ENCODE assay signal across 8 cellular contexts in genomic region chr10:71888248-71888622, GRCh38. TPM values are rescaled to one million over a fixed set of nuclear protein-coding genes. Genes with fewer than 3 reads are reported as not detected.
DNase-seq lines count a peak whose midpoint lies in the region; ATAC-seq lines count a peak whose summit lies in the region.

No MANE protein-coding gene starts in this region.

- peaks cover 12% of the 10 kb centered on the region for H3K4me1 Mint-ChIP-seq in T-helper 2 cell treated with Interferon-gamma antibody and Interleukin-4, amounts not matched to agents 5 μg/mL and 100 μg/mL, for 36 hours (ENCODE audit: low read depth)
- H3K4me1 Mint-ChIP-seq in activated naive CD8-positive, alpha-beta T cell (ENCODE audit: low read depth) = peaks cover 15% of the 10 kb centered on the region
- H3K4me1 Mint-ChIP-seq in immature natural killer cell = peaks cover 8 to 10% of the 10 kb centered on the region in 2 donors

- no peak overlapping the region for H3K27ac Mint-ChIP-seq in T-helper 2 cell treated with Interferon-gamma antibody and Interleukin-4, amounts not matched to agents 5 μg/mL and 100 μg/mL, for 36 hours
- no peak overlapping the region for H3K27ac Mint-ChIP-seq in activated naive CD8-positive, alpha-beta T cell
- no peak overlapping the region for H3K27ac Mint-ChIP-seq in immature natural killer cell

- no peak for DNase-seq in T-helper 2 cell treated with Interferon-gamma antibody and Interleukin-4, amounts not matched to agents 5 μg/mL and 100 μg/mL, for 36 hours (ENCODE audit: low spot score)
- DNase-seq in T-helper 2 cell (no peak), immature natural killer cell (no peak), substantia nigra (lab: John Stamatoyannopoulos, UW) (no peak), NCI-H146 treated with DMSO at 0.1 percent for 48 hours (lab: John Stamatoyannopoulos, UW; ENCODE audit: unreplicated experiment) (no peak), GOT3 (lab: John Stamatoyannopoulos, UW) (no peak)

- peaks cover 30% of the 10 kb centered on the region for H3K27me3 Mint-ChIP-seq in T-helper 2 cell treated with Interferon-gamma antibody and Interleukin-4, amounts not matched to agents 5 μg/mL and 100 μg/mL, for 36 hours (ENCODE audit: low read depth)
- no peaks in the 10 kb centered on the region for H3K27me3 Mint-ChIP-seq in activated naive CD8-positive, alpha-beta T cell
- H3K27me3 Mint-ChIP-seq in immature natural killer cell (ENCODE audit: low read depth in 3 of 3) = peaks cover 6 to 8% (median 7%) of the 10 kb centered on the region in 3 donors

- H3K36me3 Mint-ChIP-seq in T-helper 2 cell treated with Interferon-gamma antibody and Interleukin-4, amounts not matched to agents 5 μg/mL and 100 μg/mL, for 36 hours (ENCODE audit: low read depth) = no peaks in the 10 kb centered on the region
- no peaks in the 10 kb centered on the region for H3K36me3 Mint-ChIP-seq in activated naive CD8-positive, alpha-beta T cell
- H3K36me3 Mint-ChIP-seq in immature natural killer cell = peaks cover 0 to 3% (median 0%) of the 10 kb centered on the region in 3 donors

- H3K9me3 Mint-ChIP-seq in T-helper 2 cell treated with Interferon-gamma antibody and Interleukin-4, amounts not matched to agents 5 μg/mL and 100 μg/mL, for 36 hours = no peaks in the 10 kb centered on the region
- H3K9me3 Mint-ChIP-seq in activated naive CD8-positive, alpha-beta T cell (ENCODE audit: low read depth) = no peaks in the 10 kb centered on the region
- no peaks in the 10 kb centered on the region for H3K9me3 Mint-ChIP-seq in immature natural killer cell

- H3K27ac ChIP-seq in substantia nigra (ENCODE audit: low read depth, low read length, poor library complexity, severe bottlenecking) = peak overlapping the region; percentile 31

- peak overlapping the region; percentile 83 for H3K4me3 Mint-ChIP-seq in T-helper 2 cell treated with Interferon-gamma antibody and Interleukin-4, amounts not matched to agents 5 μg/mL and 100 μg/mL, for 36 hours
- H3K4me3 Mint-ChIP-seq in activated naive CD8-positive, alpha-beta T cell = peak overlapping the region; percentile 87
- peak overlapping the region in 3 of 5 donors; percentile 42 to 75 (median 72) for H3K4me3 Mint-ChIP-seq in immature natural killer cell

- ATAC-seq in HG03520 (IDR thresholded peaks at IDR 0.05; ENCODE audit: unreplicated experiment) = no peak

RNA-seq across cellular contexts. Expression of gene PSAP, which starts 37.2 kb away (rescaled TPM):
- polyA plus RNA-seq in immature natural killer cell = 1,000 to 10,000 TPM in 1 of 3 donors, 100 to 1,000 TPM in 2; 690 to 1,091 (median 798) TPM
